In genomic region chr3:96201463-96201862, GRCh38 we compare ENCODE assay signal across 37 cellular contexts.
"Had no signal": no experiment of that assay in that cellular context is flagged by ENCODE, and none has a peak within 500 bp of the region (broad histone marks: within the 10 kb centered on the region; RNA-seq: fewer than 3 reads in every experiment).

No MANE protein-coding gene starts in this region.

- H3K27ac Mint-ChIP-seq: activated B cell treated with CpG ODN at 0.5 μM for 24 hours; activated CD4-positive, alpha-beta memory T cell treated with anti-CD3 and anti-CD28 coated beads for 36 hours; activated CD4-positive, alpha-beta T cell treated with anti-CD3 and anti-CD28 coated beads, Interleukin-2, amount 10 ng/mL, durations not matched to agents 24 days and 14 days; activated CD8-positive, alpha-beta T cell treated with anti-CD3 and anti-CD28 coated beads for 36 hours; activated naive CD4-positive, alpha-beta T cell treated with anti-CD3 and anti-CD28 coated beads for 36 hours; activated naive CD4-positive, alpha-beta T cell treated with anti-CD3 and anti-CD28 coated beads, Interleukin-2, amount 50 U/mL, for 72 hours; activated naive CD8-positive, alpha-beta T cell treated with anti-CD3 and anti-CD28 coated beads for 36 hours; activated T-cell treated with anti-CD3 and anti-CD28 coated beads, Interleukin-2, amount 50 U/mL, for 72 hours; activated T-helper 1 cell treated with anti-CD3 and anti-CD28 coated beads, Interleukin-12 subunit alpha, Interleukin-12 subunit beta, Interleukin-2, Interleukin-4 antibody, amounts not matched to agents 30 ng/mL and 10 ng/mL and 1 ng/mL, durations not matched to agents 14 hours and 24 hours and 36 hours; activated T-helper 17 cell treated with anti-CD3 and anti-CD28 coated beads, Interleukin-2, amount 50 U/mL, for 72 hours; T-helper 1 cell treated with Interleukin-12 subunit alpha and Interleukin-12 subunit beta and Interleukin-4 antibody, amounts not matched to agents 30 μg/mL and 1 μg/mL, for 36 hours; T-helper 2 cell treated with Interferon-gamma antibody and Interleukin-4, amounts not matched to agents 5 μg/mL and 100 μg/mL, for 36 hours had no signal

- H3K4me1 ChIP-seq: adrenal gland, body of pancreas, breast epithelium had no signal

- H3K4me3 ChIP-seq: adrenal gland, body of pancreas, breast epithelium had no signal

- H3K27ac ChIP-seq: adrenal gland, body of pancreas, brain microvascular endothelial cell, breast epithelium, VCaP had no signal

- H3K36me3 Mint-ChIP-seq: activated CD4-positive, alpha-beta memory T cell treated with anti-CD3 and anti-CD28 coated beads for 36 hours; activated naive CD4-positive, alpha-beta T cell treated with anti-CD3 and anti-CD28 coated beads, Interleukin-2, amount 50 U/mL, for 72 hours; activated naive CD8-positive, alpha-beta T cell treated with anti-CD3 and anti-CD28 coated beads for 36 hours had no signal

- DNase-seq: activated B cell treated with CpG ODN at 0.5 μM for 24 hours; activated CD4-positive, alpha-beta memory T cell treated with anti-CD3 and anti-CD28 coated beads for 36 hours; activated CD4-positive, alpha-beta T cell treated with anti-CD3 and anti-CD28 coated beads for 4 hours; activated CD4-positive, alpha-beta T cell treated with anti-CD3 and anti-CD28 coated beads, Interleukin-2, amount 10 ng/mL, durations not matched to agents 24 days and 14 days; activated CD4-positive, alpha-beta T cell treated with anti-CD3 and anti-CD28 coated beads, Interleukin-2, amount 50 U/mL, for 1 hour; activated CD4-positive, alpha-beta T cell treated with anti-CD3 and anti-CD28 coated beads, Interleukin-2, amount 50 U/mL, for 4 hours; activated CD4-positive, CD25-positive, alpha-beta regulatory T cell treated with anti-CD3 and anti-CD28 coated beads, Interleukin-2, amount 50 U/mL, for 72 hours; activated CD8-positive, alpha-beta memory T cell treated with anti-CD3 and anti-CD28 coated beads, Interleukin-2, amount 50 U/mL, for 4 hours; activated CD8-positive, alpha-beta T cell treated with anti-CD3 and anti-CD28 coated beads for 36 hours; activated effector memory CD4-positive, alpha-beta T cell treated with anti-CD3 and anti-CD28 coated beads, Interleukin-2, amount 50 U/mL, for 16 hours; activated gamma-delta T cell treated with Interleukin-2 at 50 U/mL for 16 hours; activated naive CD4-positive, alpha-beta T cell; activated naive CD4-positive, alpha-beta T cell treated with anti-CD3 and anti-CD28 coated beads for 36 hours; activated naive CD4-positive, alpha-beta T cell treated with anti-CD3 and anti-CD28 coated beads, Interleukin-2, amount 50 U/mL, for 16 hours; activated naive CD8-positive, alpha-beta T cell treated with anti-CD3 and anti-CD28 coated beads for 36 hours; activated T-cell treated with anti-CD3 and anti-CD28 coated beads for 4 hours; activated T-cell treated with anti-CD3 and anti-CD28 coated beads, Interleukin-2, amount 50 U/mL, for 1 hour; activated T-cell treated with anti-CD3 and anti-CD28 coated beads, Interleukin-2, amount 50 U/mL, for 4 hours; activated T-cell treated with anti-CD3 and anti-CD28 coated beads, Interleukin-2, amount 50 U/mL, for 72 hours; adrenal gland; amniotic stem cell; anterior cingulate cortex; body of pancreas; brain microvascular endothelial cell; central memory CD4-positive, alpha-beta T cell; T-helper 1 cell; T-helper 2 cell; T-helper 9 cell had no signal

- H3K27me3 Mint-ChIP-seq: activated B cell treated with CpG ODN at 0.5 μM for 24 hours; activated CD4-positive, alpha-beta memory T cell treated with anti-CD3 and anti-CD28 coated beads for 36 hours; activated CD4-positive, alpha-beta T cell treated with anti-CD3 and anti-CD28 coated beads, Interleukin-2, amount 10 ng/mL, durations not matched to agents 24 days and 14 days; activated CD8-positive, alpha-beta T cell treated with anti-CD3 and anti-CD28 coated beads for 36 hours; activated naive CD8-positive, alpha-beta T cell treated with anti-CD3 and anti-CD28 coated beads for 36 hours; activated T-helper 17 cell treated with anti-CD3 and anti-CD28 coated beads, Interleukin-2, amount 50 U/mL, for 72 hours had no signal

- H3K4me3 Mint-ChIP-seq: activated B cell treated with CpG ODN at 0.5 μM for 24 hours; activated CD4-positive, alpha-beta memory T cell treated with anti-CD3 and anti-CD28 coated beads for 36 hours; activated CD4-positive, alpha-beta T cell treated with anti-CD3 and anti-CD28 coated beads, Interleukin-2, amount 10 ng/mL, durations not matched to agents 24 days and 14 days; activated CD8-positive, alpha-beta T cell treated with anti-CD3 and anti-CD28 coated beads for 36 hours; activated naive CD4-positive, alpha-beta T cell treated with anti-CD3 and anti-CD28 coated beads for 36 hours; activated naive CD8-positive, alpha-beta T cell treated with anti-CD3 and anti-CD28 coated beads for 36 hours; activated T-cell treated with anti-CD3 and anti-CD28 coated beads, Interleukin-2, amount 50 U/mL, for 4 hours; activated T-cell treated with anti-CD3 and anti-CD28 coated beads, Interleukin-2, amount 50 U/mL, for 72 hours; activated T-helper 1 cell treated with anti-CD3 and anti-CD28 coated beads, Interleukin-12 subunit alpha, Interleukin-12 subunit beta, Interleukin-2, Interleukin-4 antibody, amounts not matched to agents 30 ng/mL and 10 ng/mL and 1 ng/mL, durations not matched to agents 14 hours and 24 hours and 36 hours; activated T-helper 17 cell treated with anti-CD3 and anti-CD28 coated beads, Interleukin-2, amount 50 U/mL, for 72 hours; T-helper 1 cell treated with Interleukin-12 subunit alpha and Interleukin-12 subunit beta and Interleukin-4 antibody, amounts not matched to agents 30 μg/mL and 1 μg/mL, for 36 hours; T-helper 2 cell treated with Interferon-gamma antibody and Interleukin-4, amounts not matched to agents 5 μg/mL and 100 μg/mL, for 36 hours had no signal

- FAIRE-seq: astrocyte, TTC549 had no signal

- ATAC-seq: activated CD8-positive, alpha-beta T cell treated with anti-CD3 and anti-CD28 coated beads for 36 hours; activated naive CD4-positive, alpha-beta T cell treated with anti-CD3 and anti-CD28 coated beads, Interleukin-2, amount 50 U/mL, for 72 hours; activated T-cell treated with anti-CD3 and anti-CD28 coated beads, Interleukin-2, amount 50 U/mL, for 4 hours; activated T-cell treated with anti-CD3 and anti-CD28 coated beads, Interleukin-2, amount 50 U/mL, for 72 hours; activated T-helper 17 cell treated with anti-CD3 and anti-CD28 coated beads, Interleukin-2, amount 50 U/mL, for 72 hours; body of pancreas had no signal

- H3K9me3 ChIP-seq: adrenal gland, body of pancreas, breast epithelium had no signal

- H3K4me1 Mint-ChIP-seq: activated B cell treated with CpG ODN at 0.5 μM for 24 hours; activated CD4-positive, alpha-beta T cell treated with anti-CD3 and anti-CD28 coated beads, Interleukin-2, amount 10 ng/mL, durations not matched to agents 24 days and 14 days; activated naive CD8-positive, alpha-beta T cell treated with anti-CD3 and anti-CD28 coated beads for 36 hours; activated T-helper 17 cell treated with anti-CD3 and anti-CD28 coated beads, Interleukin-2, amount 50 U/mL, for 72 hours had no signal

- H3K9me3 Mint-ChIP-seq: activated CD4-positive, alpha-beta T cell treated with anti-CD3 and anti-CD28 coated beads, Interleukin-2, amount 10 ng/mL, durations not matched to agents 24 days and 14 days had no signal

- H3K27me3 ChIP-seq: adrenal gland, body of pancreas, brain microvascular endothelial cell, breast epithelium had no signal

- H3K36me3 ChIP-seq: adrenal gland, brain microvascular endothelial cell, breast epithelium had no signal
